Comparison of ENCODE assay signal across 8 cellular contexts in the genomic region with DNA sequence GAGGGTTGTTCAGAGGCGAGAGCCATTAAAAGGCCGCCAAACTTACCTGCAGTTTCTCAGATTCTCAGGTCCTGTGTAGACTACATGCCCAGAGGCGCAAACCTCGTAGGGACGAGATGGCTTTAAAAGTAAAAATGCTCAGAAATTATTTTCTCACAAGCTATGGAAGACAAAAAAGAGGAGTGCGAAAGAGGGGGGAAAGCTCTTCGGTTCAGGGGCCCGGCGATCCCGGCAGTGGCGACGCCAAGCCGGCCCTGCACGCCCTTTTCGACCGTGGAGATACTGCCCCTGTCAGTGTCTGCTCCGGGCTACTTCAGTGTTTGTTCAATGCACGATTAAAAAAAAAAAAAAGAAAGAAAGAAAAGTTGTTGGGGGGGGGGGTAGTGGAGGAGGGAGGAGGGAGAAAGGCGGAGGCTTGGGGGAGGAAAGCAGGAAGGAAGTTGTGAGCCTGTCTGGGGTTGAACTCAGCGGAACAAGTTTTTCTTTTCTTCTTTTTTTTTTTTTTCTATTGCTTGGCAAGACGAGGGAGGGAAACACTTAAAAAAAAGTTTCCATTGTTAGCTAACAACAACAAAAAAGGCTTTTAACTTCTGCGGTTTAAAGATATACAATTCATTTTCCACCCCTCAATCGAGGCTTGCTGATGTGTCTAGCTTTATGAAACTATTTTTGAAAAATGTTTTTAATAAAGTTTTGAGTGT. TPM values are rescaled to one million over a fixed set of nuclear protein-coding genes. Genes with fewer than 3 reads are reported as not detected.
A peak's percentile ranks its signal among the peaks of the same experiment; 100 is the strongest.
DNase-seq lines count a peak whose midpoint lies in the region; ATAC-seq and TF ChIP-seq lines count a peak whose summit lies in the region.

A gene (minus strand): TSS at position 288 of the 701 bp plus-strand sequence. CDS start 1,824 bp downstream, outside the sequence.

- no peak for TF ChIP-seq CTCF in Calu3 (IDR thresholded peaks at IDR 0.05; ENCODE audit: unreplicated experiment)
- no peak for TF ChIP-seq CTCF in SK-N-SH (IDR thresholded peaks at IDR 0.05)
- no peak for TF ChIP-seq CTCF in adrenal gland (IDR thresholded peaks at IDR 0.05)
- no peak for TF ChIP-seq CTCF in heart left ventricle (IDR thresholded peaks at IDR 0.05)

- no peaks in the 10 kb centered on the region for H4K20me1 ChIP-seq in SK-N-SH (ENCODE audit: insufficient read depth)

- peaks cover 21% of the 10 kb centered on the region for H3K36me3 Mint-ChIP-seq in Calu3 (ENCODE audit: insufficient read depth, unreplicated experiment)

- H2AFZ ChIP-seq in SK-N-SH (ENCODE audit: low read depth): peak within 1 kb of the TSS; percentile 100

- DNase-seq in Calu3 (peak; percentile 30), SK-N-SH (peak; percentile 38), adrenal gland (peak; percentile 47 to 65 (median 54)), heart left ventricle (peak; percentile 48 to 82 (median 70)), posterior vena cava (ENCODE audit: low spot score) (peak; percentile 83)

- 10% methylated on average over 23 of the region's 23 CpGs for WGBS in SK-N-SH (ENCODE audit: low lambda C conversion rate)
- 12 to 19% (median 16%) methylated on average over 22 to 23 of the region's 23 CpGs for WGBS in adrenal gland, 4 donors
- WGBS in heart left ventricle, 4 donors: 8 to 12% (median 9%) methylated on average over 23 of the region's 23 CpGs

- peak in 1 of 2 donors; percentile 57 for TF ChIP-seq POLR2A in adrenal gland (IDR thresholded peaks at IDR 0.05)
- TF ChIP-seq POLR2A in heart left ventricle (IDR thresholded peaks at IDR 0.05): peak in 1 of 2 donors; percentile 27

- TF ChIP-seq EP300 in SK-N-SH (IDR thresholded peaks at IDR 0.05; ENCODE audit: borderline replicate concordance in 1 of 2, low read depth in 1 of 2, low read length in 1 of 2): no peak

- CTCF ChIA-PET in Calu3 (lab: Charles Lee) (interaction anchor here (0.6 to 1.2 kb wide), 5 partner anchors 18 to 656 kb away, joined by 4 to 7 read pairs (median 4); no protein-coding TSS in a partner anchor), SK-N-SH (lab: Yijun Ruan, JAX) (interaction anchor here (1.2 to 3.1 kb wide), 2 partner anchors 88 to 105 kb away, joined by 3 to 13 read pairs; no protein-coding TSS in a partner anchor)

- H3K4me3 ChIP-seq in SK-N-SH (ENCODE audit: low read depth in 2 of 2, low read length in 1 of 2): peak within 1 kb of the TSS; percentile 65 to 80
- peak within 1 kb of the TSS; percentile 3 to 86 (median 52) for H3K4me3 ChIP-seq in adrenal gland
- peak within 1 kb of the TSS; percentile 54 to 98 (median 88) for H3K4me3 ChIP-seq in heart left ventricle

- BruUV-seq in Calu3 (replicated peaks; lab: Mats Ljungman, UMichigan): no TSS peak

- intact Hi-C loops in Calu3 (cut with micrococcal nuclease; ENCODE audit: unreplicated experiment) (loop anchor here (2.0 kb wide), 1 partner anchor 16 kb away; no protein-coding TSS in a partner anchor), adrenal gland (cut with DNase I) (loop anchor here in 1 of 2 donors (10.0 kb wide), 1 partner anchor 84 kb away; no protein-coding TSS in a partner anchor), heart left ventricle (cut with DNase I) (loop anchor here (1.0 to 10.0 kb wide), 14 partner anchors 37 to 107 kb away; no protein-coding TSS in a partner anchor), posterior vena cava (cut with DNase I) (loop anchor here in 1 of 2 donors (5.0 kb wide), 2 partner anchors 77 to 88 kb away; no protein-coding TSS in a partner anchor)

- H3K27ac ChIP-seq in SK-N-SH (ENCODE audit: low read depth in 2 of 2, low read length in 1 of 2) (peak within 1 kb of the TSS; percentile 50 to 68), adrenal gland (peak within 1 kb of the TSS in 4 of 5 donors; percentile 44 to 86 (median 64)), heart left ventricle (peak within 1 kb of the TSS; percentile 84 to 96 (median 92))

- H3K79me2 ChIP-seq in SK-N-SH (ENCODE audit: insufficient read depth): no peaks in the 10 kb centered on the region

- peak within 1 kb of the TSS; percentile 99 for H3K4me2 ChIP-seq in SK-N-SH

- no peaks in the 10 kb centered on the region for H3F3A ChIP-seq in SK-N-SH (replicated peaks; ENCODE audit: insufficient read depth)

- H3K27me3 ChIP-seq in SK-N-SH (ENCODE audit: insufficient read depth) (no peaks in the 10 kb centered on the region), adrenal gland (no peaks in the 10 kb centered on the region), heart left ventricle (no peaks in the 10 kb centered on the region)

- no peaks in the 10 kb centered on the region for H3K4me1 Mint-ChIP-seq in Calu3 (ENCODE audit: low read depth, unreplicated experiment)

- H3K27me3 Mint-ChIP-seq in Calu3 (ENCODE audit: unreplicated experiment): no peaks in the 10 kb centered on the region

- peak; percentile 27 for ATAC-seq in HG02642 (IDR thresholded peaks at IDR 0.05; ENCODE audit: poor library complexity, unreplicated experiment)
- ATAC-seq in heart left ventricle: peak; percentile 44 to 72 (median 56)
- ATAC-seq in GM18870 (IDR thresholded peaks at IDR 0.05; ENCODE audit: unreplicated experiment): no peak
- ATAC-seq in HG02884 (IDR thresholded peaks at IDR 0.05; ENCODE audit: unreplicated experiment): no peak

- H3K9me3 ChIP-seq in SK-N-SH: 0 out of 2 replicates have a peak, but pooled peaks cover 8% of the 10 kb centered on the region
- no peaks in the 10 kb centered on the region for H3K9me3 ChIP-seq in adrenal gland (replicated peaks in 1 of 3)
- H3K9me3 ChIP-seq in heart left ventricle: peaks cover 0 to 19% (median 0%) of the 10 kb centered on the region in 12 donors

- H3K36me3 ChIP-seq in SK-N-SH (replicated peaks in 1 of 2; ENCODE audit: control insufficient read depth in 1 of 2, insufficient read depth in 2 of 2, low read length in 1 of 2) (peaks cover 0 to 7% of the 10 kb centered on the region in 2 experiments), adrenal gland (replicated peaks in 1 of 2) (peaks cover 0 to 10% of the 10 kb centered on the region in 2 donors), heart left ventricle (peaks cover 0 to 29% (median 11%) of the 10 kb centered on the region in 9 donors)

- H3K9me2 ChIP-seq in SK-N-SH: 0 out of 2 replicates have a peak, but pooled peaks cover 3% of the 10 kb centered on the region

- peak within 1 kb of the TSS; percentile 20 for H3K27ac Mint-ChIP-seq in Calu3 (ENCODE audit: unreplicated experiment)

- H3K9ac ChIP-seq in SK-N-SH: peak within 1 kb of the TSS; percentile 70

- peak within 1 kb of the TSS; percentile 70 for H3K4me3 Mint-ChIP-seq in Calu3 (ENCODE audit: low read depth, unreplicated experiment)

- H3K4me1 ChIP-seq in SK-N-SH (ENCODE audit: control insufficient read depth in 1 of 2, insufficient read depth in 2 of 2, low read depth in 1 of 2, low read length in 1 of 2) (peaks cover 4 to 13% of the 10 kb centered on the region in 2 experiments; a peak in 3 of 4 replicates), adrenal gland (replicated peaks in 1 of 2) (peaks cover 0 to 26% of the 10 kb centered on the region in 2 donors), heart left ventricle (peaks cover 0 to 42% (median 26%) of the 10 kb centered on the region in 12 donors)

- no peak for TF ChIP-seq RAD21 in SK-N-SH (IDR thresholded peaks at IDR 0.05; ENCODE audit: low read length)

- POLR2A ChIA-PET in SK-N-SH (lab: Yijun Ruan, JAX): no interaction called here

- H3K9me3 Mint-ChIP-seq in Calu3 (ENCODE audit: low read depth, unreplicated experiment): peaks cover 4% of the 10 kb centered on the region

TF ChIP-seq in SK-N-SH, 30 proteins besides CTCF, POLR2A, EP300 and RAD21 (continues in another document):
- no peak for TF ChIP-seq FOXM1 (IDR thresholded peaks at IDR 0.05; ENCODE audit: low read depth)
- TF ChIP-seq GABPA (IDR thresholded peaks at IDR 0.05; ENCODE audit: low read depth): peak; percentile 62; the same call in 1 of the 2 replicates
- no peak for TF ChIP-seq SMC3 (IDR thresholded peaks at IDR 0.05; ENCODE audit: low read depth, low read length)
- TF ChIP-seq, protein P1, sequence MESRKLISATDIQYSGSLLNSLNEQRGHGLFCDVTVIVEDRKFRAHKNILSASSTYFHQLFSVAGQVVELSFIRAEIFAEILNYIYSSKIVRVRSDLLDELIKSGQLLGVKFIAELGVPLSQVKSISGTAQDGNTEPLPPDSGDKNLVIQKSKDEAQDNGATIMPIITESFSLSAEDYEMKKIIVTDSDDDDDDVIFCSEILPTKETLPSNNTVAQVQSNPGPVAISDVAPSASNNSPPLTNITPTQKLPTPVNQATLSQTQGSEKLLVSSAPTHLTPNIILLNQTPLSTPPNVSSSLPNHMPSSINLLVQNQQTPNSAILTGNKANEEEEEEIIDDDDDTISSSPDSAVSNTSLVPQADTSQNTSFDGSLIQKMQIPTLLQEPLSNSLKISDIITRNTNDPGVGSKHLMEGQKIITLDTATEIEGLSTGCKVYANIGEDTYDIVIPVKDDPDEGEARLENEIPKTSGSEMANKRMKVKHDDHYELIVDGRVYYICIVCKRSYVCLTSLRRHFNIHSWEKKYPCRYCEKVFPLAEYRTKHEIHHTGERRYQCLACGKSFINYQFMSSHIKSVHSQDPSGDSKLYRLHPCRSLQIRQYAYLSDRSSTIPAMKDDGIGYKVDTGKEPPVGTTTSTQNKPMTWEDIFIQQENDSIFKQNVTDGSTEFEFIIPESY (IDR thresholded peaks at IDR 0.05; ENCODE audit: borderline replicate concordance, low read depth): no peak
- no peak for TF ChIP-seq JUND (IDR thresholded peaks at IDR 0.05)
- TF ChIP-seq, protein P2, sequence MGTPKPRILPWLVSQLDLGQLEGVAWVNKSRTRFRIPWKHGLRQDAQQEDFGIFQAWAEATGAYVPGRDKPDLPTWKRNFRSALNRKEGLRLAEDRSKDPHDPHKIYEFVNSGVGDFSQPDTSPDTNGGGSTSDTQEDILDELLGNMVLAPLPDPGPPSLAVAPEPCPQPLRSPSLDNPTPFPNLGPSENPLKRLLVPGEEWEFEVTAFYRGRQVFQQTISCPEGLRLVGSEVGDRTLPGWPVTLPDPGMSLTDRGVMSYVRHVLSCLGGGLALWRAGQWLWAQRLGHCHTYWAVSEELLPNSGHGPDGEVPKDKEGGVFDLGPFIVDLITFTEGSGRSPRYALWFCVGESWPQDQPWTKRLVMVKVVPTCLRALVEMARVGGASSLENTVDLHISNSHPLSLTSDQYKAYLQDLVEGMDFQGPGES (IDR thresholded peaks at IDR 0.05; ENCODE audit: low read depth, low read length): no peak
- peak; percentile 59; the same call in 1 of the 2 replicates for TF ChIP-seq SIN3A (IDR thresholded peaks at IDR 0.05; ENCODE audit: borderline replicate concordance, low read depth, low read length)
- no peak for TF ChIP-seq ELF1 (IDR thresholded peaks at IDR 0.05)
- TF ChIP-seq TAF1 (IDR thresholded peaks at IDR 0.05; ENCODE audit: borderline replicate concordance, low read depth, low read length): 0 out of 2 replicates have a peak, but pooled peaks have one; percentile 29

RNA-seq across cellular contexts. Expression of the gene that starts here (rescaled TPM):
- total RNA-seq in Calu3 (2022): 9.8 and 11.8 TPM in 2 replicates
- 1.8 and 2.4 TPM in 2 replicates for polyA plus RNA-seq in SK-N-SH (2012; rRNA removed)
- 1.0 and 1.7 TPM in 2 replicates for polyA plus RNA-seq in SK-N-SH (2012; cell fraction: cytosol; rRNA removed)
- 3.5 and 3.6 TPM in 2 replicates for polyA plus RNA-seq in SK-N-SH (2012; cell fraction: nucleus; rRNA removed)
- 10 to 100 TPM in 7 of 8 donors, 1 to 10 TPM in 1; 8.3 to 22.7 (median 14.6) TPM for total RNA-seq in adrenal gland
- polyA plus RNA-seq in adrenal gland: 1 to 10 TPM; 3.0 to 8.3 (median 3.6) TPM
- 10 to 100 TPM; 11.2 to 33.7 (median 17.8) TPM for total RNA-seq in heart left ventricle
- 10 to 100 TPM in 1 of 2 donors, 1 to 10 TPM in 1; 6.2 to 11.9 TPM for polyA plus RNA-seq in heart left ventricle
- total RNA-seq in posterior vena cava: 10 to 100 TPM; 22.4 to 24.4 TPM

Comparison
In these comparisons a context has a peak if more than half of its experiments do, and no peak if none do; other contexts are left out.
1. DNase-seq: peak in every context shown above with its lines; median percentile 83 in posterior vena cava; 70 in heart left ventricle; 54 in adrenal gland; 38 in SK-N-SH; 30 in Calu3.
2. ATAC-seq: peak in HG02642 (single experiment) and heart left ventricle (4 of 4); none in GM18870 (single experiment) and HG02884 (single experiment).
3. Peak in every context shown above with its lines, with median percentiles within 50 percentile points of each other: H3K27ac ChIP-seq and H3K4me3 ChIP-seq.